In the genomic region with DNA sequence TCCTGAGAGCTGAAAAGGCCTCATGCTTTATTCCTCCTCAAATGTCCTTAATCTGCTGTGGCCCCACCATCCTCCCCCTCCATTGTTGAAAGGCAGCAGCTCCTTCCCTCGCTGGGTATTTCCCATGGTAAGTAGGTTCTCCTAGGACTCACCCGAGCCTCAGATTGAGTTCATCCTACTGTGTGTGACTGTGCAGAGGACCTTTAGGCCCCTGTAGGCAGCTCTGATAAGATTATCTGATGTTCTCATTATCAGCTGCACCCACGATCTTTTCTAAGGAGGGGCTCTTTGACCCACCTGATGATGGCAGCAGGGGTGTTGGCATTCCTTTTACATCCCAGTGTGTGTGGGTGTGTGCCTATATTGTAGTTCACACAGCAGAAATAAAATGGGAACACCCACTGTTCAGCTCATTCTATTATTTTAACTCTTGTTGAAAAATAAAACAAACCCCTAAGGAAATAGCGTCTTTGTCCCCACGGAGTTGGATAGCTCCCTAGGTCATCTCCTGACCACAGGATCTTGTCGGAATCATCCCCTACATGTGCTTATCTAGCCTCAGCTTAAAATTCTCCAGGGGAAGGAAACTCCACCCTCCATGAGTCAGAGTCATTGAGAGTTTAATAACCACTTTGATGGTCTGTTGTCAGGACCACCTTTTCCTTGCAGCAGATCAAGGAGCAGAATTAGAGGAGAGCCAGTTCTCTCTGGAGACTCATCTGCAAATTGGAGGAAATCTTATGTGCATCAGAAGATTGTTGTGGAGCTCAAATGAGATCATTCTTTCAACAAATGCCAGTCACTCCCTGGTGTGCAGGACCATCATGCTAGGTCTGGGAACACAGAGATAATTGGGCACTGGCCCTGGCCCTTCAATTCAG, we compare ENCODE assay signal across 11 cellular contexts. TPM values are rescaled to one million over a fixed set of nuclear protein-coding genes. Genes with fewer than 3 reads are reported as not detected.
A peak's percentile ranks its signal among the peaks of the same experiment; 100 is the strongest.
DNase-seq lines count a peak whose midpoint lies in the region; ATAC-seq lines count a peak whose summit lies in the region.
"Had no signal": no experiment of that assay in that cellular context is flagged by ENCODE, and none has a peak within 500 bp of the region (broad histone marks: within the 10 kb centered on the region; RNA-seq: fewer than 3 reads in every experiment).

No MANE protein-coding gene starts in this region.

- no peak overlapping the region for H3K4me3 ChIP-seq in skin epidermis

- peak; percentile 82 for ATAC-seq in left ventricle myocardium superior
- ATAC-seq in HG03469 (IDR thresholded peaks at IDR 0.05; ENCODE audit: unreplicated experiment) = no peak

- intact Hi-C loops in left ventricle myocardium superior (cut with micrococcal nuclease) = no loop called here

- peak; percentile 30 for DNase-seq in HS-27A (ENCODE audit: low read depth)
- no peak for DNase-seq in left ventricle myocardium superior
- no peak for DNase-seq in activated gamma-delta T cell treated with Interleukin-2 at 50 U/mL for 16 hours
- no peak for DNase-seq in NK-92 (lab: John Stamatoyannopoulos, UW; ENCODE audit: unreplicated experiment)
- DNase-seq in CD1c-positive myeloid dendritic cell (ENCODE audit: extremely low spot score) = no peak
- DNase-seq: activated CD8-positive, alpha-beta memory T cell treated with anti-CD3 and anti-CD28 coated beads, Interleukin-2, amount 50 U/mL, for 48 hours had no signal

- H3K27ac ChIP-seq in angular gyrus (ENCODE audit: low read depth, low read length) = peak overlapping the region; percentile 2
- peak overlapping the region in 17 of 21 experiments; percentile 27 to 85 (median 75) for H3K27ac ChIP-seq in skin epidermis

RNA-seq across cellular contexts. Expression of a gene that starts 19.3 kb away (rescaled TPM):
- 10.7 TPM for total RNA-seq in left ventricle myocardium superior

RNA-seq across cellular contexts. Expression of a gene that starts 42.2 kb away (rescaled TPM):
- 24.9 TPM for total RNA-seq in left ventricle myocardium superior

RNA-seq across cellular contexts. Expression of a gene that starts 59.7 kb away (rescaled TPM):
- not detected for total RNA-seq in left ventricle myocardium superior
- total RNA-seq: OCI-LY7, progenitor cell of endocrine pancreas had no signal
